1 cellular context compared by ENCODE assay signal in the genomic region with DNA sequence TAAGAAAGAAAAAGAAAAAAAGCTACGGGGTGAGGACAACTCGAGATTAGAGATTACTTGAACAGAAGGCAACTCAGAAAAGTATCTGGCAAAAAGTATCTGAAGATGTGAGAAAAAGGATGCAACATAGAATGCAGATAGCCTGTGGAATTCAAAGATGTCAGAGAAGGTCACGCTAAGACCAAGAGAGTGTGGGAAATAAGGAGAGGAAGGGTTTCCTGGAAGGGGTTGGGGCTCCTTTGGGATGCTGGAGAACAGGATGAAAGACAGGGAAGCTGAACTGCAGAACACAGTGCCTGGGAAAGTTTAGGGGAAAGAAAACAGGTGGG.
TF ChIP-seq lines count a peak whose summit lies in the region.

No MANE protein-coding gene starts in this region.

TF ChIP-seq in HepG2, 621 proteins besides CTCF, POLR2A, EP300 and RAD21:
- TF ChIP-seq, protein P1, sequence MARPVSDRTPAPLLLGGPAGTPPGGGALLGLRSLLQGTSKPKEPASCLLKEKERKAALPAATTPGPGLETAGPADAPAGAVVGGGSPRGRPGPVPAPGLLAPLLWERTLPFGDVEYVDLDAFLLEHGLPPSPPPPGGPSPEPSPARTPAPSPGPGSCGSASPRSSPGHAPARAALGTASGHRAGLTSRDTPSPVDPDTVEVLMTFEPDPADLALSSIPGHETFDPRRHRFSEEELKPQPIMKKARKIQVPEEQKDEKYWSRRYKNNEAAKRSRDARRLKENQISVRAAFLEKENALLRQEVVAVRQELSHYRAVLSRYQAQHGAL (CRISPR knock-in tag; IDR thresholded peaks at IDR 0.05; ENCODE audit: not compliant biosample characterization) = no peak
- TF ChIP-seq, protein P2, sequence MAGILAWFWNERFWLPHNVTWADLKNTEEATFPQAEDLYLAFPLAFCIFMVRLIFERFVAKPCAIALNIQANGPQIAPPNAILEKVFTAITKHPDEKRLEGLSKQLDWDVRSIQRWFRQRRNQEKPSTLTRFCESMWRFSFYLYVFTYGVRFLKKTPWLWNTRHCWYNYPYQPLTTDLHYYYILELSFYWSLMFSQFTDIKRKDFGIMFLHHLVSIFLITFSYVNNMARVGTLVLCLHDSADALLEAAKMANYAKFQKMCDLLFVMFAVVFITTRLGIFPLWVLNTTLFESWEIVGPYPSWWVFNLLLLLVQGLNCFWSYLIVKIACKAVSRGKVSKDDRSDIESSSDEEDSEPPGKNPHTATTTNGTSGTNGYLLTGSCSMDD (CRISPR knock-in tag; IDR thresholded peaks at IDR 0.05) = no peak
- TF ChIP-seq, protein P3, sequence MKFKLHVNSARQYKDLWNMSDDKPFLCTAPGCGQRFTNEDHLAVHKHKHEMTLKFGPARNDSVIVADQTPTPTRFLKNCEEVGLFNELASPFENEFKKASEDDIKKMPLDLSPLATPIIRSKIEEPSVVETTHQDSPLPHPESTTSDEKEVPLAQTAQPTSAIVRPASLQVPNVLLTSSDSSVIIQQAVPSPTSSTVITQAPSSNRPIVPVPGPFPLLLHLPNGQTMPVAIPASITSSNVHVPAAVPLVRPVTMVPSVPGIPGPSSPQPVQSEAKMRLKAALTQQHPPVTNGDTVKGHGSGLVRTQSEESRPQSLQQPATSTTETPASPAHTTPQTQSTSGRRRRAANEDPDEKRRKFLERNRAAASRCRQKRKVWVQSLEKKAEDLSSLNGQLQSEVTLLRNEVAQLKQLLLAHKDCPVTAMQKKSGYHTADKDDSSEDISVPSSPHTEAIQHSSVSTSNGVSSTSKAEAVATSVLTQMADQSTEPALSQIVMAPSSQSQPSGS (CRISPR knock-in tag; IDR thresholded peaks at IDR 0.05) = no peak
- TF ChIP-seq HOXA7 (CRISPR knock-in tag; IDR thresholded peaks at IDR 0.05) (no peak), HNRNPL (IDR thresholded peaks at IDR 0.05; ENCODE audit: low read depth, low read length) (no peak), NCOA5 (CRISPR knock-in tag; IDR thresholded peaks at IDR 0.05) (no peak), SMARCC2 (IDR thresholded peaks at IDR 0.05) (no peak), HNF4G (IDR thresholded peaks at IDR 0.05; ENCODE audit: borderline replicate concordance, low read depth, low read length) (no peak), HNF4G (CRISPR knock-in tag; IDR thresholded peaks at IDR 0.05; ENCODE audit: borderline replicate concordance, low read depth) (no peak), ZMYM2 (CRISPR knock-in tag; IDR thresholded peaks at IDR 0.05) (no peak), RXRB (CRISPR knock-in tag; IDR thresholded peaks at IDR 0.05; ENCODE audit: borderline replicate concordance) (no peak), ZNF746 (CRISPR knock-in tag; IDR thresholded peaks at IDR 0.05) (no peak), CENPX (CRISPR knock-in tag; IDR thresholded peaks at IDR 0.05) (no peak), ZNF230 (CRISPR knock-in tag; IDR thresholded peaks at IDR 0.05) (no peak)
- TF ChIP-seq, protein P4, sequence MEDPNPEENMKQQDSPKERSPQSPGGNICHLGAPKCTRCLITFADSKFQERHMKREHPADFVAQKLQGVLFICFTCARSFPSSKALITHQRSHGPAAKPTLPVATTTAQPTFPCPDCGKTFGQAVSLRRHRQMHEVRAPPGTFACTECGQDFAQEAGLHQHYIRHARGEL (CRISPR knock-in tag; IDR thresholded peaks at IDR 0.05) = no peak
TF ChIP-seq in HepG2: peak in this region for 0.
